Comparison of ENCODE assay signal across 8 cellular contexts in the genomic region with DNA sequence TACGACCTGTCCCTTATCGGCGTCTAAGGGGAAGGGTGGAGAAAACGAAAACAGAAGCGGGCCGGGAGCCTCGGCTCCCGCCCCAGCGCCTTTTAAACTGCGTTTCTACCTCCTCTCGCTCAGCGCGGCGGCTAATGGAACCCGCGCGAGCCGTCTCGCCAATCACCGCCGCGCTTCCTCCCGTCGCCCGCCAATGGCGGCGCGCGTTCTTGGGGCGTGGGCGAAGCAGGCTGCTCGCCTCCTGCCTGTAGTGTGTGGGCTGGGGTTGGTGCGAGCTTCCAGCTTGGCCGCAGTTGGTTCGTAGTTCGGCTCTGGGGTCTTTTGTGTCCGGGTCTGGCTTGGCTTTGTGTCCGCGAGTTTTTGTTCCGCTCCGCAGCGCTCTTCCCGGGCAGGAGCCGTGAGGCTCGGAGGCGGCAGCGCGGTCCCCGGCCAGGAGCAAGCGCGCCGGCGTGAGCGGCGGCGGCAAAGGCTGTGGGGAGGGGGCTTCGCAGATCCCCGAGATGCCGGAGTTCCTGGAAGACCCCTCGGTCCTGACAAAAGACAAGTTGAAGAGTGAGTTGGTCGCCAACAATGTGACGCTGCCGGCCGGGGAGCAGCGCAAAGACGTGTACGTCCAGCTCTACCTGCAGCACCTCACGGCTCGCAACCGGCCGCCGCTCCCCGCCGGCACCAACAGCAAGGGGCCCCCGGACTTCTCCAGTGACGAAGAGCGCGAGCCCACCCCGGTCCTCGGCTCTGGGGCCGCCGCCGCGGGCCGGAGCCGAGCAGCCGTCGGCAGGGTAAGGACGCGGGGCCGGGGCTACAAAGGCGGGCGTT. TPM values are rescaled to one million over a fixed set of nuclear protein-coding genes. Genes with fewer than 3 reads are reported as not detected.
DNase-seq lines count a peak whose midpoint lies in the region; ATAC-seq lines count a peak whose summit lies in the region.

A gene with protein sequence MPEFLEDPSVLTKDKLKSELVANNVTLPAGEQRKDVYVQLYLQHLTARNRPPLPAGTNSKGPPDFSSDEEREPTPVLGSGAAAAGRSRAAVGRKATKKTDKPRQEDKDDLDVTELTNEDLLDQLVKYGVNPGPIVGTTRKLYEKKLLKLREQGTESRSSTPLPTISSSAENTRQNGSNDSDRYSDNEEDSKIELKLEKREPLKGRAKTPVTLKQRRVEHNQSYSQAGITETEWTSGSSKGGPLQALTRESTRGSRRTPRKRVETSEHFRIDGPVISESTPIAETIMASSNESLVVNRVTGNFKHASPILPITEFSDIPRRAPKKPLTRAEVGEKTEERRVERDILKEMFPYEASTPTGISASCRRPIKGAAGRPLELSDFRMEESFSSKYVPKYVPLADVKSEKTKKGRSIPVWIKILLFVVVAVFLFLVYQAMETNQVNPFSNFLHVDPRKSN (plus strand): TSS at position 223 of the 816 bp plus-strand sequence. CDS start 278 bp downstream, at position 501.

- no peaks in the 10 kb centered on the region for H3K27me3 ChIP-seq in effector memory CD4-positive, alpha-beta T cell (replicated peaks; ENCODE audit: control insufficient read depth, insufficient read depth, low read length, poor library complexity, severe bottlenecking)

- peak within 1 kb of the TSS; percentile 94 for H3K27ac ChIP-seq in effector memory CD4-positive, alpha-beta T cell (ENCODE audit: insufficient read depth, low read length, poor library complexity, severe bottlenecking)

- peaks cover 20% of the 10 kb centered on the region for H3K4me1 Mint-ChIP-seq in memory B cell

- no peaks in the 10 kb centered on the region for H3K36me3 ChIP-seq in effector memory CD4-positive, alpha-beta T cell (ENCODE audit: control insufficient read depth, insufficient read depth, low read length)

- H3K27me3 Mint-ChIP-seq in memory B cell: no peaks in the 10 kb centered on the region

- DNase-seq in Caki2 (ENCODE audit: low read depth) (peak; percentile 95), HUDEP-2 (lab: John Stamatoyannopoulos, UW; ENCODE audit: unreplicated experiment in 76 of 76) (peak in 75 of 76 experiments; percentile 36 to 94 (median 86)), NOMO-1 treated with dmso at 0.1 percent for 144 hours (lab: John Stamatoyannopoulos, UW; ENCODE audit: unreplicated experiment) (peak; percentile 96), memory B cell (ENCODE audit: low spot score in 2 of 2) (peak; percentile 97 to 100)
- peak; percentile 86 to 88 for DNase-seq in activated CD8-positive, alpha-beta memory T cell treated with anti-CD3 and anti-CD28 coated beads for 4 hours (ENCODE audit: low read depth in 2 of 2)
- peak; percentile 85 to 92 (median 86) for DNase-seq in effector memory CD4-positive, alpha-beta T cell
- DNase-seq in stimulated activated CD8-positive, alpha-beta memory T cell treated with anti-CD3 and anti-CD28 coated beads, Interleukin-12 subunit alpha, Interleukin-12 subunit beta, amount 100 ng/mL, for 1 hour (ENCODE audit: low read depth): peak; percentile 91

- H3K9me3 ChIP-seq in effector memory CD4-positive, alpha-beta T cell (ENCODE audit: control insufficient read depth, low read length): no peaks in the 10 kb centered on the region

- H3K9me3 Mint-ChIP-seq in memory B cell: no peaks in the 10 kb centered on the region

- peak within 1 kb of the TSS; percentile 98 for H3K4me3 ChIP-seq in effector memory CD4-positive, alpha-beta T cell (ENCODE audit: insufficient read depth, low read depth, low read length, poor library complexity, severe bottlenecking)

- peaks cover 3% of the 10 kb centered on the region for H3K36me3 Mint-ChIP-seq in memory B cell

- ATAC-seq in GM21390 (IDR thresholded peaks at IDR 0.05; ENCODE audit: unreplicated experiment) (peak; percentile 75), memory B cell (ENCODE audit: low read depth) (peak; percentile 81)

- peak within 1 kb of the TSS; percentile 98 for H3K27ac Mint-ChIP-seq in memory B cell

- in situ Hi-C loops in Caki2 (cut with HindIII; ENCODE audit: low pct_unique_long_range_greater_than_20kb, low sequenced_read_pairs): no loop called here

- peaks cover 18% of the 10 kb centered on the region for H3K4me1 ChIP-seq in effector memory CD4-positive, alpha-beta T cell (ENCODE audit: control insufficient read depth, insufficient read depth, low read length, poor library complexity, severe bottlenecking)

- peak within 1 kb of the TSS; percentile 99 for H3K4me3 Mint-ChIP-seq in memory B cell

RNA-seq across cellular contexts. Expression of the gene that starts here (rescaled TPM):
- total RNA-seq in Caki2 (2014; rRNA removed; shearing (Covaris generic); ENCODE audit: low replicate concordance): 239 and 264 TPM in 2 replicates

Comparison
In these comparisons a context has a peak if more than half of its experiments do, and no peak if none do; other contexts are left out.
1. Peak in every context shown above with its lines: DNase-seq, ATAC-seq, H3K4me3 ChIP-seq and H3K27ac ChIP-seq.